ENCODE assay signal across 9 cellular contexts in the genomic region with DNA sequence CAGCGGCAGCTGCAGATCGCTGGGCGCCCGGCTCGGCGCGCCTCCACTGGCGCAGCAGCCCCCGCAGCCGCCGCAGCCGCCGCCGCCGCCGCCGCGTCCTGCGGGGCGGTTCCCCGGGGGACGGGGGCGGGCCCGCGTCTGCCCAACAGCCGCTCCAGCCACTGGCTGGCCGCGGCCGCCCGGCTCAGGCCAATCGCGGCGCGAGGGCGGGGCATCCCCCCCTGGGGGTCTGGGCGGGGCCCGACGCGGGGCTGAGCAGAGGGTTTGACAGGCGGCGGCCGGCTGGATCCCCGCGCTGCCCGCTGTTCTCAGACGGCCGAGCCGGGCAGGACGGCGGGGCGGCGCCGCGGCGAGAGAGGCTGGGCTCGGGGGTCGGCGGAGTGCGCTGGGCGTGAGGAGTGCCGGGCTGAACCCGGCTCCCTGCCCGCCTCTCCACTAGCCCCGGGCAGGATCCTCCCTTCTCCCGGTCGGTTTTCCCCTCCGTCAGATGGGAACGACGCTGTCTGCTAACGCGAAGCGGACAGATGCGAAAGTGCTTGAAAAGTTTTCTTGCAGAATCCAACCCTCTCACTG. TPM values are rescaled to one million over a fixed set of nuclear protein-coding genes. Genes with fewer than 3 reads are reported as not detected.
DNase-seq lines count a peak whose midpoint lies in the region; ATAC-seq and TF ChIP-seq lines count a peak whose summit lies in the region.
"Had no signal": no experiment of that assay in that cellular context is flagged by ENCODE, and none has a peak within 500 bp of the region (broad histone marks: within the 10 kb centered on the region; RNA-seq: fewer than 3 reads in every experiment).

A gene (minus strand): TSS at position 56 of the 573 bp plus-strand sequence. CDS start 1,100 bp downstream, outside the sequence.

- H3K4me1 ChIP-seq in DOHH2 (ENCODE audit: control insufficient read depth, low read length) (peaks cover 7% of the 10 kb centered on the region), PC-9 (replicated peaks; ENCODE audit: insufficient read depth) (no peaks in the 10 kb centered on the region), ovary (ENCODE audit: insufficient read depth) (peaks cover 2% of the 10 kb centered on the region)

- no peak for TF ChIP-seq EP300 in ovary (IDR thresholded peaks at IDR 0.05)

- peak within 1 kb of the TSS; percentile 74 for H2AFZ ChIP-seq in PC-9

- H3K4me3 ChIP-seq in DOHH2 (ENCODE audit: low read length) (peak within 1 kb of the TSS; percentile 65), PC-9 (peak within 1 kb of the TSS; percentile 58), ovary (peak within 1 kb of the TSS; percentile 46)

- H3K36me3 ChIP-seq in DOHH2 (ENCODE audit: control insufficient read depth, low read length) (no peaks in the 10 kb centered on the region), PC-9 (ENCODE audit: low read depth) (no peaks in the 10 kb centered on the region), ovary (no peaks in the 10 kb centered on the region)

- intact Hi-C loops in PC-9 (cut with micrococcal nuclease; ENCODE audit: unreplicated experiment): no loop called here
- intact Hi-C loops in cardiac septum (cut with DNase I): loop anchor here (5.0 kb wide), 1 partner anchor 147 kb away; no protein-coding TSS in a partner anchor
- intact Hi-C loops in ovary (cut with DNase I): no loop called here

- H3F3A ChIP-seq in DOHH2 (ENCODE audit: control insufficient read depth, insufficient read depth) (no peaks in the 10 kb centered on the region), PC-9 (ENCODE audit: insufficient read depth, low read depth) (no peaks in the 10 kb centered on the region)

- H3K27ac Mint-ChIP-seq in activated naive CD8-positive, alpha-beta T cell treated with anti-CD3 and anti-CD28 coated beads for 36 hours: no peak within 1 kb of the TSS

- POLR2A ChIA-PET in PC-9 (lab: Charles Lee; ENCODE audit: unreplicated experiment): no interaction called here

- H4K20me1 ChIP-seq in DOHH2 (ENCODE audit: control insufficient read depth, insufficient read depth, low read depth, low read length): no peaks in the 10 kb centered on the region
- H4K20me1 ChIP-seq in PC-9 (ENCODE audit: insufficient read depth): no peaks in the 10 kb centered on the region

- CTCF ChIA-PET in PC-9 (lab: Charles Lee): no interaction called here

- peak; percentile 97 for DNase-seq in HuH-7.5 (ENCODE audit: low spot score)
- DNase-seq in PC-9: peak; percentile 46 to 81
- DNase-seq in activated naive CD8-positive, alpha-beta T cell treated with anti-CD3 and anti-CD28 coated beads for 36 hours: peak; percentile 79
- peak; percentile 88 for DNase-seq in cardiac septum (ENCODE audit: low spot score)
- peak; percentile 54 to 83 (median 82) for DNase-seq in ovary
- peak; percentile 75 for DNase-seq in ureter (ENCODE audit: low spot score)

- H3K4me3 Mint-ChIP-seq in activated naive CD8-positive, alpha-beta T cell treated with anti-CD3 and anti-CD28 coated beads for 36 hours: peak within 1 kb of the TSS; percentile 35

- H3K27me3 ChIP-seq in DOHH2 (ENCODE audit: control insufficient read depth, low read length) (peaks cover 57% of the 10 kb centered on the region), PC-9 (ENCODE audit: insufficient read depth, low read depth) (peaks cover 36% of the 10 kb centered on the region), ovary (no peaks in the 10 kb centered on the region)

- no peaks in the 10 kb centered on the region for H3K4me1 Mint-ChIP-seq in activated naive CD8-positive, alpha-beta T cell treated with anti-CD3 and anti-CD28 coated beads for 36 hours

- peaks cover 9% of the 10 kb centered on the region for H3K9me3 Mint-ChIP-seq in activated naive CD8-positive, alpha-beta T cell treated with anti-CD3 and anti-CD28 coated beads for 36 hours

- peak within 1 kb of the TSS; percentile 78 for H3K4me2 ChIP-seq in DOHH2 (ENCODE audit: low read length)
- H3K4me2 ChIP-seq in PC-9: peak within 1 kb of the TSS; percentile 85

- H3K9me3 ChIP-seq in DOHH2 (ENCODE audit: control insufficient read depth, insufficient read depth, low read length) (peaks cover 15% of the 10 kb centered on the region), PC-9 (ENCODE audit: insufficient read depth, low read depth) (no peaks in the 10 kb centered on the region), ovary (no peaks in the 10 kb centered on the region)

- 0% methylated on average over 23 to 72 of the region's 73 CpGs for WGBS in ovary, 3 donors

- BruUV-seq in PC-9 (replicated peaks; lab: Mats Ljungman, UMichigan): no TSS peak

- ATAC-seq in GM21619 (IDR thresholded peaks at IDR 0.05; ENCODE audit: unreplicated experiment): peak; percentile 96

- H3K9me2 ChIP-seq in DOHH2 (replicated peaks; ENCODE audit: control insufficient read depth, low read length) (no peaks in the 10 kb centered on the region), PC-9 (ENCODE audit: insufficient read depth) (no peaks in the 10 kb centered on the region)

- no peak for TF ChIP-seq CTCF in DOHH2 (IDR thresholded peaks at IDR 0.05; ENCODE audit: low read depth, low read length, poor library complexity, severe bottlenecking)
- no peak for TF ChIP-seq CTCF in PC-9 (conservative IDR thresholded peaks at IDR 0.05)
- TF ChIP-seq CTCF in ovary (IDR thresholded peaks at IDR 0.05): no peak

- TF ChIP-seq POLR2A in ovary (IDR thresholded peaks at IDR 0.05): no peak

- peaks cover 4% of the 10 kb centered on the region for H3K36me3 Mint-ChIP-seq in activated naive CD8-positive, alpha-beta T cell treated with anti-CD3 and anti-CD28 coated beads for 36 hours

- no peaks in the 10 kb centered on the region for H3K79me2 ChIP-seq in DOHH2 (ENCODE audit: control insufficient read depth, low read length)
- H3K79me2 ChIP-seq in PC-9 (ENCODE audit: low read depth): no peaks in the 10 kb centered on the region

- H3K27ac ChIP-seq in DOHH2 (ENCODE audit: low read depth, low read length) (no peak within 1 kb of the TSS), PC-9 (no peak within 1 kb of the TSS), ovary (no peak within 1 kb of the TSS)
- H3K27ac ChIP-seq: epithelial cell of prostate had no signal

- H3K27me3 Mint-ChIP-seq in activated naive CD8-positive, alpha-beta T cell treated with anti-CD3 and anti-CD28 coated beads for 36 hours: peaks cover 67% of the 10 kb centered on the region

RNA-seq across cellular contexts. Expression of the gene that starts here (rescaled TPM):
- total RNA-seq in PC-9 (2021): not detected in 2 replicates
- under 1 TPM in 1 of 2 experiments, not detected in 1; 0.10 TPM for total RNA-seq in activated naive CD8-positive, alpha-beta T cell treated with anti-CD3 and anti-CD28 coated beads for 36 hours
- total RNA-seq in cardiac septum: 0.30 TPM
- 1 to 10 TPM in 2 of 7 donors, under 1 TPM in 5; 0.12 to 2.9 (median 0.57) TPM for total RNA-seq in ovary
- under 1 TPM in 1 of 2 donors, not detected in 1; 0.39 TPM for polyA plus RNA-seq in ovary
- 2.7 TPM for total RNA-seq in ureter

Comparison
In these comparisons a context has a peak if more than half of its experiments do, and no peak if none do; other contexts are left out.
1. Peak in DNase-seq, H3K4me3 ChIP-seq and H3K4me2 ChIP-seq in PC-9; RNA of the gene not detected or under 1 TPM.
2. Peak in DNase-seq in activated naive CD8-positive, alpha-beta T cell treated with anti-CD3 and anti-CD28 coated beads for 36 hours; RNA of the gene not detected or under 1 TPM.
3. Peak in DNase-seq in cardiac septum; RNA of the gene not detected or under 1 TPM.